19 cellular contexts compared by ENCODE assay signal in genomic region chr20:14259691-14260090, GRCh38.
"Had no signal": no experiment of that assay in that cellular context is flagged by ENCODE, and none has a peak within 500 bp of the region (broad histone marks: within the 10 kb centered on the region; RNA-seq: fewer than 3 reads in every experiment).

No MANE protein-coding gene starts in this region.

- H3K27me3 ChIP-seq: right atrium auricular region, transverse colon, vagina had no signal

- ATAC-seq: activated CD4-positive, alpha-beta T cell treated with anti-CD3 and anti-CD28 coated beads for 36 hours; activated CD8-positive, alpha-beta memory T cell treated with anti-CD3 and anti-CD28 coated beads, Interleukin-2, amount 10 ng/mL, durations not matched to agents 7 days and 5 days; esophagus mucosa; left ventricle myocardium superior; T-helper 17 cell had no signal

- H3K36me3 ChIP-seq: right atrium auricular region, transverse colon, vagina had no signal

- H3K9me3 ChIP-seq: right atrium auricular region, transverse colon, vagina had no signal

- H3K4me1 ChIP-seq: right atrium auricular region, transverse colon had no signal

- H3K27ac ChIP-seq: right atrium auricular region, skin epidermis, transverse colon, vagina had no signal

- DNase-seq: activated CD4-positive, alpha-beta memory T cell treated with anti-CD3 and anti-CD28 coated beads for 36 hours; activated CD4-positive, alpha-beta T cell treated with anti-CD3 and anti-CD28 coated beads for 36 hours; activated CD8-positive, alpha-beta memory T cell treated with anti-CD3 and anti-CD28 coated beads, Interleukin-2, amount 10 ng/mL, durations not matched to agents 7 days and 5 days; activated naive CD4-positive, alpha-beta T cell treated with anti-CD3 and anti-CD28 coated beads, Interleukin-2, amount 10 ng/mL, durations not matched to agents 7 days and 5 days; activated T-cell treated with anti-CD3 and anti-CD28 coated beads, Interleukin-2, amount 50 U/mL, for 1 hour; caudate nucleus; hypothalamus; left ventricle myocardium superior; mesendoderm; occipital lobe; stimulated activated CD4-positive, alpha-beta T cell treated with anti-CD3 and anti-CD28 coated beads, Interleukin-4, amount 100 ng/mL, for 24 hours; stimulated activated naive CD4-positive, alpha-beta T cell; substantia nigra; T-helper 17 cell; transverse colon had no signal

- H3K4me3 ChIP-seq: right atrium auricular region, skin epidermis, transverse colon, vagina had no signal
